In the genomic region with DNA sequence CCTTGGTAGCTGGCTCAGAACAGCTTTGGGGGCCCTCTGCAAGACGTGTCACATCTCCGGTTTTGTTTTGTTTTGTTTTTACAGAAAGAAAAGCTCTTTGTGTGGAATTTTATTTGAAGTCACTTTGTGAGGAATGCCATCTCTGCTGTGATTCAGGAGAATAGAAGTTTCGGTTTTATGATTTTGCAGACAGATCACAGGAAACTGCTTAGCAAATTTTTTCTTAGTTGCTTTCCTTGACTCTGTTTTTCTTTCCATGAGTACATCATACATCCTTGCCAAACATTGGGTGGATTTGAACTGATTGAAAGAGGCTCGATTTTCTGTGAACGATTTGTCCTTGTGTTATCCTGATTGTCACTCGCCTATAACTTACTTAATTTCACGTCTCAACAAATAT, we compare ENCODE assay signal across 2 cellular contexts.
TF ChIP-seq lines count a peak whose summit lies in the region.

No MANE protein-coding gene starts in this region.

TF ChIP-seq in SK-N-SH, 30 proteins besides CTCF, POLR2A, EP300 and RAD21:
- TF ChIP-seq SIN3A (IDR thresholded peaks at IDR 0.05; ENCODE audit: borderline replicate concordance, low read depth, low read length) (no peak), RXRA (IDR thresholded peaks at IDR 0.05; ENCODE audit: borderline replicate concordance, low read depth) (no peak)
- TF ChIP-seq, protein P1, sequence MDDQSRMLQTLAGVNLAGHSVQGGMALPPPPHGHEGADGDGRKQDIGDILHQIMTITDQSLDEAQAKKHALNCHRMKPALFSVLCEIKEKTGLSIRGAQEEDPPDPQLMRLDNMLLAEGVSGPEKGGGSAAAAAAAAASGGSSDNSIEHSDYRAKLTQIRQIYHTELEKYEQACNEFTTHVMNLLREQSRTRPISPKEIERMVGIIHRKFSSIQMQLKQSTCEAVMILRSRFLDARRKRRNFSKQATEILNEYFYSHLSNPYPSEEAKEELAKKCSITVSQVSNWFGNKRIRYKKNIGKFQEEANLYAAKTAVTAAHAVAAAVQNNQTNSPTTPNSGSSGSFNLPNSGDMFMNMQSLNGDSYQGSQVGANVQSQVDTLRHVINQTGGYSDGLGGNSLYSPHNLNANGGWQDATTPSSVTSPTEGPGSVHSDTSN (IDR thresholded peaks at IDR 0.05) = no peak

TF ChIP-seq in SK-N-SH treated with all-trans-retinoic acid at 6 μM for 48 hours, 23 proteins besides CTCF, POLR2A, EP300 and RAD21:
- TF ChIP-seq ARNTL (CRISPR knock-in tag; IDR thresholded peaks at IDR 0.05; ENCODE audit: borderline replicate concordance, low read depth) (no peak), ZNF565 (CRISPR knock-in tag; conservative IDR thresholded peaks at IDR 0.05; ENCODE audit: low read depth) (no peak), CSDC2 (CRISPR knock-in tag; IDR thresholded peaks at IDR 0.05) (no peak), PPARA (CRISPR knock-in tag; IDR thresholded peaks at IDR 0.05; ENCODE audit: borderline replicate concordance) (no peak), TOX (CRISPR knock-in tag; IDR thresholded peaks at IDR 0.05; ENCODE audit: borderline replicate concordance) (no peak), ISL1 (CRISPR knock-in tag; IDR thresholded peaks at IDR 0.05) (no peak), ESRRG (CRISPR knock-in tag; IDR thresholded peaks at IDR 0.05) (no peak), ZFP30 (CRISPR knock-in tag; IDR thresholded peaks at IDR 0.05) (no peak), ZNF70 (CRISPR knock-in tag; IDR thresholded peaks at IDR 0.05) (no peak)
- TF ChIP-seq, protein P2, sequence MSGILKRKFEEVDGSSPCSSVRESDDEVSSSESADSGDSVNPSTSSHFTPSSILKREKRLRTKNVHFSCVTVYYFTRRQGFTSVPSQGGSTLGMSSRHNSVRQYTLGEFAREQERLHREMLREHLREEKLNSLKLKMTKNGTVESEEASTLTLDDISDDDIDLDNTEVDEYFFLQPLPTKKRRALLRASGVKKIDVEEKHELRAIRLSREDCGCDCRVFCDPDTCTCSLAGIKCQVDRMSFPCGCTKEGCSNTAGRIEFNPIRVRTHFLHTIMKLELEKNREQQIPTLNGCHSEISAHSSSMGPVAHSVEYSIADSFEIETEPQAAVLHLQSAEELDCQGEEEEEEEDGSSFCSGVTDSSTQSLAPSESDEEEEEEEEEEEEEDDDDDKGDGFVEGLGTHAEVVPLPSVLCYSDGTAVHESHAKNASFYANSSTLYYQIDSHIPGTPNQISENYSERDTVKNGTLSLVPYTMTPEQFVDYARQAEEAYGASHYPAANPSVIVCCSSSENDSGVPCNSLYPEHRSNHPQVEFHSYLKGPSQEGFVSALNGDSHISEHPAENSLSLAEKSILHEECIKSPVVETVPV (CRISPR knock-in tag; IDR thresholded peaks at IDR 0.05) = no peak
- TF ChIP-seq, protein P3, sequence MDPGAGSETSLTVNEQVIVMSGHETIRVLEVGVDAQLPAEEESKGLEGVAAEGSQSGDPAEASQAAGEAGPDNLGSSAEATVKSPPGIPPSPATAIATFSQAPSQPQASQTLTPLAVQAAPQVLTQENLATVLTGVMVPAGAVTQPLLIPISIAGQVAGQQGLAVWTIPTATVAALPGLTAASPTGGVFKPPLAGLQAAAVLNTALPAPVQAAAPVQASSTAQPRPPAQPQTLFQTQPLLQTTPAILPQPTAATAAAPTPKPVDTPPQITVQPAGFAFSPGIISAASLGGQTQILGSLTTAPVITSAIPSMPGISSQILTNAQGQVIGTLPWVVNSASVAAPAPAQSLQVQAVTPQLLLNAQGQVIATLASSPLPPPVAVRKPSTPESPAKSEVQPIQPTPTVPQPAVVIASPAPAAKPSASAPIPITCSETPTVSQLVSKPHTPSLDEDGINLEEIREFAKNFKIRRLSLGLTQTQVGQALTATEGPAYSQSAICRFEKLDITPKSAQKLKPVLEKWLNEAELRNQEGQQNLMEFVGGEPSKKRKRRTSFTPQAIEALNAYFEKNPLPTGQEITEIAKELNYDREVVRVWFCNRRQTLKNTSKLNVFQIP (CRISPR knock-in tag; IDR thresholded peaks at IDR 0.05; ENCODE audit: borderline replicate concordance, low read depth) = no peak
